In the genomic region with DNA sequence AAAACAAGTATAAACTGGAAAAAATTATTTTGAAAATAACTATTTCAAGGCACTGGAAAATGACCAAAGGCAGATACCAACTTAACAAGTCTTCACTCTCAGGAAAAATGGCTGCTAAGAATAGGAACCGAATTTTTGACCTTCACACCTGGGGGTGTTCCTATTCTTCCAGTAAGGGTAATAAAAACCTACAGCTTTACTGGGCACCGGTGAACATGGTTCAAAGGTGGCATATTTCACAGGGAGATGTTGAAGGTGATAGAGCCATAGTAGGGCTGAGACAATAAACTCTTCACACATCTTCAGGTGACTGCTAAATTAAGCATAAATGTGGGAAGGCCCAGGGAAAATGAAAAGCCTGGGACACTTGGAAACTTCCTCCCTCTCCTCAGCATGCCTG, we compare ENCODE assay signal across 24 cellular contexts.
"Had no signal": no experiment of that assay in that cellular context is flagged by ENCODE, and none has a peak within 500 bp of the region (broad histone marks: within the 10 kb centered on the region; RNA-seq: fewer than 3 reads in every experiment).

No MANE protein-coding gene starts in this region.

- H3K27ac ChIP-seq: KMS-11, SJSA1, SK-N-MC had no signal

- H3K4me3 ChIP-seq: SJSA1, SK-N-MC had no signal

- H3K36me3 ChIP-seq: SJSA1 had no signal

- ATAC-seq: HepG2 had no signal

- H3K9ac ChIP-seq: KMS-11 had no signal

- FAIRE-seq: HepG2, RCC 7860 had no signal

- H3K4me2 ChIP-seq: KMS-11 had no signal

- DNase-seq: IMR-90, Kasumi-1, MV-4-11, NCI-H1048, NCI-H1105, NCI-H1417, NCI-H187, NCI-H2029, NCI-H2081 treated with DMSO at 0.1 percent for 48 hours, NCI-H2171, NCI-H226, NCI-H446, NCI-H510A, NCI-H524 treated with DMSO at 0.1 percent for 48 hours, NCI-H69, NCI-H774, Right ventricle myocardium superior, RPMI8226, SIG-M5 had no signal

- H3K4me1 ChIP-seq: SJSA1 had no signal

- H3K27me3 ChIP-seq: SJSA1 had no signal
